Comparison of ENCODE assay signal across 8 cellular contexts in the genomic region with DNA sequence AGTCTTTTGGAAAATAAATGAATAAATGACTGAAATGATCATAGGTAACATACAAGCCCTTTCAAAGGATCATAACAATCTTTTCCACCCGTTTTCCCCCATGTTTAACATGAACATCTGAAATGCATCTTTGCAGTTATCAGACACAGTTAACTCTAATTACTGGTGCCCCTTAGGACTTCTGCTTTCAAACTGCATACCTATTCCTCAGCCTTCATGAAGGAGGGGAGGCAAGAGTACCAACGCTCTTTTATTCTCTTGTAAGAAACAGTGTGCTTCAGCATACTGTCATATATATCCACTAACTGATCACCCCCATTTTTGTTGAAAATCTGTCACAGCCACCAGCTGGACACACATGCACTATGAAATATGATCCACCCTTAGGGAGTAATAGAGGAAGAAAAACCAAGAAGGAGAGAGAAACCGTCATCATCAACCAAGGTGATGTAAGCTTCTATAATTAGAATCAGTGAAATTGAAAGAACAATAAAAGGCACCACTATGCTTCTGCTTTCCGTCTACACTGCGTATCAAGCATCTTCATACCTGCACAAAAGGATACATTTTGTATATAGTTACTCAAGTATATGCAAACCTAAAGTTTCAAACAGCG.
DNase-seq lines count a peak whose midpoint lies in the region; ATAC-seq and TF ChIP-seq lines count a peak whose summit lies in the region.

No MANE protein-coding gene starts in this region.

- H3K79me2 ChIP-seq in hepatocyte: no peaks in the 10 kb centered on the region

- no peaks in the 10 kb centered on the region for H3K27me3 ChIP-seq in hepatocyte

- no peaks in the 10 kb centered on the region for H3K4me1 ChIP-seq in hepatocyte (ENCODE audit: insufficient read depth)

- no peak overlapping the region for H3K4me2 ChIP-seq in hepatocyte

- peak; percentile 93 for ATAC-seq in GM21390 (IDR thresholded peaks at IDR 0.05; ENCODE audit: unreplicated experiment)
- peak; percentile 89 for ATAC-seq in HG03521 (IDR thresholded peaks at IDR 0.05; ENCODE audit: unreplicated experiment)
- ATAC-seq in T-helper 17 cell: peak; percentile 50
- peak; percentile 33 for ATAC-seq in left colon

- H3K9me2 ChIP-seq in hepatocyte (replicated peaks; ENCODE audit: insufficient read depth): no peaks in the 10 kb centered on the region

- H2AFZ ChIP-seq in hepatocyte: no peak overlapping the region

- intact Hi-C loops in left colon (cut with DNase I, micrococcal nuclease): no loop called here

- TF ChIP-seq CTCF in GM12865 (IDR thresholded peaks at IDR 0.05; ENCODE audit: insufficient read depth, low read depth, low read length, missing control alignments) (no peak), hepatocyte (IDR thresholded peaks at IDR 0.05; ENCODE audit: poor library complexity) (no peak)

- H3K27ac ChIP-seq in hepatocyte: no peak overlapping the region

- no peaks in the 10 kb centered on the region for H3K9me3 ChIP-seq in T-helper 17 cell (ENCODE audit: control insufficient read depth, low read length, poor library complexity, severe bottlenecking)
- no peaks in the 10 kb centered on the region for H3K9me3 ChIP-seq in hepatocyte (ENCODE audit: low read depth)

- no peaks in the 10 kb centered on the region for H3K36me3 ChIP-seq in hepatocyte (replicated peaks; ENCODE audit: insufficient read depth, low read depth)

- H3K27ac Mint-ChIP-seq in T-helper 17 cell: peak overlapping the region; percentile 96

- H4K20me1 ChIP-seq in hepatocyte (ENCODE audit: insufficient read depth, poor library complexity, severe bottlenecking): no peaks in the 10 kb centered on the region

- H3K4me3 ChIP-seq in GM12865 (ENCODE audit: low read depth, low read length) (no peak overlapping the region), hepatocyte (no peak overlapping the region)

- peaks cover 54% of the 10 kb centered on the region for H3K4me1 Mint-ChIP-seq in T-helper 17 cell

- no peaks in the 10 kb centered on the region for H3K27me3 Mint-ChIP-seq in T-helper 17 cell

- H3K4me3 Mint-ChIP-seq in T-helper 17 cell: peak overlapping the region; percentile 71

- H3K36me3 Mint-ChIP-seq in T-helper 17 cell (ENCODE audit: low read depth): peaks cover 8% of the 10 kb centered on the region

- 74% methylated on average over 6 of the region's 6 CpGs for WGBS in hepatocyte (ENCODE audit: low lambda C conversion rate, missing lambda C conversion rate)

- peak; percentile 60 for DNase-seq in GM12865 (ENCODE audit: low read depth)
- no peak for DNase-seq in T-helper 17 cell
- DNase-seq in left colon: no peak
- DNase-seq in NCI-H1694 treated with DMSO at 0.1 percent for 48 hours (lab: John Stamatoyannopoulos, UW): no peak
- no peak for DNase-seq in hepatocyte (ENCODE audit: low spot score)
- DNase-seq in activated gamma-delta T cell (lab: John Stamatoyannopoulos, UW): no peak

Comparison
In these comparisons a context has a peak if more than half of its experiments do, and no peak if none do; other contexts are left out.
1. ATAC-seq: peak in every context shown above with its lines; median percentile 93 in GM21390; 89 in HG03521; 50 in T-helper 17 cell; 33 in left colon.